Comparison of ENCODE assay signal across 1 cellular context in the genomic region with DNA sequence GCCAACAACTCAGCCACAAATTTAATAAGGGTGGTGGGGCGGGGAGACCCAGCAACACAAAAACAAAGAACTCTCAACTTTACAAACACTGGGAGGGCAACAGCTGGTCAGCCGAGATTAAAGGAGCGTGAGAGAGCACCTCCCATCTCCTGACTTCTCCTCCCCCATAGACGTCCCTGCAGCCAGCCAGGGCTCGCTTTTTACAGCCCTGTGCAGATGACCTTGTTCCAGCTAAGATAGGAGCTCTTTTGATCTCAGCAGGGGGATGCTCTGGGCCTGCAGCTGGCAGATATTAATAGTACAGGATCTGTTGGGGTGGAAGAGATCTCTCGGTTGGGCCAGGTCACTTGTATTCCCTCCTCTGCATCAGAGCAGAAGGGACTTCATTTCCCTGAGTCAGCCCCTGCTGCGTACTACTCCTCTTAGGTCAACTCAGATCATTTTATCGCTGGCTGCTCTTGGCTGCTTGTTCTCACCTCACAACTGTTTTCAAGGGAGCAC.
A peak's percentile ranks its signal among the peaks of the same experiment; 100 is the strongest.
TF ChIP-seq lines count a peak whose summit lies in the region.

No MANE protein-coding gene starts in this region.

TF ChIP-seq in HepG2, 621 proteins besides CTCF, POLR2A, EP300 and RAD21 (continued from another document and continues in another):
- TF ChIP-seq KLF12 (CRISPR knock-in tag; IDR thresholded peaks at IDR 0.05; ENCODE audit: borderline replicate concordance) (no peak), SRY (CRISPR knock-in tag; IDR thresholded peaks at IDR 0.05) (no peak), RFX3 (CRISPR knock-in tag; IDR thresholded peaks at IDR 0.05) (no peak), JARID2 (CRISPR knock-in tag; IDR thresholded peaks at IDR 0.05; ENCODE audit: insufficient replicate concordance) (no peak), MIXL1 (CRISPR knock-in tag; IDR thresholded peaks at IDR 0.05) (peak; percentile 42; the same call in 1 of the 2 replicates), KAT8 (CRISPR knock-in tag; IDR thresholded peaks at IDR 0.05) (0 out of 2 replicates have a peak, but pooled peaks have one; percentile 21), RORA (CRISPR knock-in tag; IDR thresholded peaks at IDR 0.05) (no peak), ZNF879 (CRISPR knock-in tag; IDR thresholded peaks at IDR 0.05) (no peak), FOXA3 (CRISPR knock-in tag; IDR thresholded peaks at IDR 0.05) (peak; percentile 40), FIP1L1 (IDR thresholded peaks at IDR 0.05; ENCODE audit: borderline replicate concordance, insufficient read depth, low read depth, low read length) (no peak), PLSCR1 (CRISPR knock-in tag; IDR thresholded peaks at IDR 0.05; ENCODE audit: borderline replicate concordance) (no peak), ZNF746 (CRISPR knock-in tag; IDR thresholded peaks at IDR 0.05) (0 out of 2 replicates have a peak, but pooled peaks have one; percentile 39), ZNF296 (CRISPR knock-in tag; conservative IDR thresholded peaks at IDR 0.05) (no peak), HDAC6 (IDR thresholded peaks at IDR 0.05; ENCODE audit: low read depth, low read length) (no peak), ETV5 (CRISPR knock-in tag; IDR thresholded peaks at IDR 0.05; ENCODE audit: borderline replicate concordance) (0 out of 2 replicates have a peak, but pooled peaks have one; percentile 55), ZNF10 (CRISPR knock-in tag; IDR thresholded peaks at IDR 0.05; ENCODE audit: borderline replicate concordance, low read depth) (no peak), ZNF382 (CRISPR knock-in tag; IDR thresholded peaks at IDR 0.05; ENCODE audit: borderline replicate concordance) (no peak), ZBTB10 (CRISPR knock-in tag; IDR thresholded peaks at IDR 0.05; ENCODE audit: borderline replicate concordance) (no peak; the same call in 1 of the 2 replicates), ZNF841 (CRISPR knock-in tag; IDR thresholded peaks at IDR 0.05; ENCODE audit: borderline replicate concordance) (no peak), CREBL2 (CRISPR knock-in tag; IDR thresholded peaks at IDR 0.05; ENCODE audit: borderline replicate concordance) (no peak), TRIM22 (IDR thresholded peaks at IDR 0.05) (no peak), GPN1 (CRISPR knock-in tag; IDR thresholded peaks at IDR 0.05; ENCODE audit: borderline replicate concordance) (no peak), ELF1 (CRISPR knock-in tag; IDR thresholded peaks at IDR 0.05) (no peak), FOXK1 (CRISPR knock-in tag; IDR thresholded peaks at IDR 0.05; ENCODE audit: borderline replicate concordance, low read depth) (no peak), DNMT1 (CRISPR knock-in tag; IDR thresholded peaks at IDR 0.05) (no peak), ZNF468 (CRISPR knock-in tag; IDR thresholded peaks at IDR 0.05) (no peak), ZNF772 (CRISPR knock-in tag; IDR thresholded peaks at IDR 0.05) (no peak), GATA4 (IDR thresholded peaks at IDR 0.05; ENCODE audit: borderline replicate concordance, low read depth) (peak; percentile 77), ZSCAN30 (CRISPR knock-in tag; IDR thresholded peaks at IDR 0.05) (no peak), DNMT3B (CRISPR knock-in tag; conservative IDR thresholded peaks at IDR 0.05) (no peak), CEBPB (IDR thresholded peaks at IDR 0.05; ENCODE audit: borderline replicate concordance, low read depth, low read length) (no peak), DPF2 (CRISPR knock-in tag; IDR thresholded peaks at IDR 0.05; ENCODE audit: borderline replicate concordance, low read depth) (0 out of 2 replicates have a peak, but pooled peaks have one; percentile 41), MTA1 (CRISPR knock-in tag; IDR thresholded peaks at IDR 0.05; ENCODE audit: borderline replicate concordance) (peak; percentile 76; the same call in 1 of the 2 replicates), REL (CRISPR knock-in tag; conservative IDR thresholded peaks at IDR 0.05) (no peak), ZNF407 (CRISPR knock-in tag; IDR thresholded peaks at IDR 0.05; ENCODE audit: not compliant biosample characterization) (no peak), ZNF781 (CRISPR knock-in tag; IDR thresholded peaks at IDR 0.05; ENCODE audit: borderline replicate concordance, not compliant biosample characterization) (no peak), YEATS4 (CRISPR knock-in tag; IDR thresholded peaks at IDR 0.05; ENCODE audit: borderline replicate concordance) (no peak), ZNF766 (CRISPR knock-in tag; IDR thresholded peaks at IDR 0.05; ENCODE audit: borderline replicate concordance) (no peak), ZNF329 (CRISPR knock-in tag; IDR thresholded peaks at IDR 0.05; ENCODE audit: low read depth) (no peak), ZNF784 (CRISPR knock-in tag; IDR thresholded peaks at IDR 0.05; ENCODE audit: borderline replicate concordance) (no peak), ZNF124 (CRISPR knock-in tag; IDR thresholded peaks at IDR 0.05) (no peak), ZNF891 (CRISPR knock-in tag; IDR thresholded peaks at IDR 0.05) (no peak), HMG20B (CRISPR knock-in tag; conservative IDR thresholded peaks at IDR 0.05) (peak; percentile 94), ZNF24 (IDR thresholded peaks at IDR 0.05) (no peak), PHF8 (CRISPR knock-in tag; IDR thresholded peaks at IDR 0.05) (no peak), ZNF7 (CRISPR knock-in tag; IDR thresholded peaks at IDR 0.05) (no peak)
- TF ChIP-seq, protein P1, sequence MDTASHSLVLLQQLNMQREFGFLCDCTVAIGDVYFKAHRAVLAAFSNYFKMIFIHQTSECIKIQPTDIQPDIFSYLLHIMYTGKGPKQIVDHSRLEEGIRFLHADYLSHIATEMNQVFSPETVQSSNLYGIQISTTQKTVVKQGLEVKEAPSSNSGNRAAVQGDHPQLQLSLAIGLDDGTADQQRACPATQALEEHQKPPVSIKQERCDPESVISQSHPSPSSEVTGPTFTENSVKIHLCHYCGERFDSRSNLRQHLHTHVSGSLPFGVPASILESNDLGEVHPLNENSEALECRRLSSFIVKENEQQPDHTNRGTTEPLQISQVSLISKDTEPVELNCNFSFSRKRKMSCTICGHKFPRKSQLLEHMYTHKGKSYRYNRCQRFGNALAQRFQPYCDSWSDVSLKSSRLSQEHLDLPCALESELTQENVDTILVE (CRISPR knock-in tag; IDR thresholded peaks at IDR 0.05): no peak; the same call in 1 of the 2 replicates
